ENCODE assay signal across 20 cellular contexts in genomic region chr12:25531502-25532052, GRCh38.
DNase-seq lines count a peak whose midpoint lies in the region; ATAC-seq, FAIRE-seq and TF ChIP-seq lines count a peak whose summit lies in the region.
"Had no signal": no experiment of that assay in that cellular context is flagged by ENCODE, and none has a peak within 500 bp of the region (broad histone marks: within the 10 kb centered on the region; RNA-seq: fewer than 3 reads in every experiment).

No MANE protein-coding gene starts in this region.

- no peak overlapping the region for H3K4me3 ChIP-seq in HEK293 (ENCODE audit: low read depth, low read length)
- H3K4me3 ChIP-seq: A549; BLaER1 treated with 17β-estradiol and CSF1 and Interleukin-3, amounts not matched to agents 10 nM and 100 nM had no signal

- POLR2A ChIA-PET in HEK293 (lab: Yijun Ruan, JAX), result no interaction called here

- no peaks in the 10 kb centered on the region for H3K4me1 ChIP-seq in HEK293 (ENCODE audit: control insufficient read depth, insufficient read depth, low read length)
- H3K4me1 ChIP-seq: A549; BLaER1 treated with 17β-estradiol and CSF1 and Interleukin-3, amounts not matched to agents 10 nM and 100 nM; Caco-2 had no signal

- peak; percentile 11 for FAIRE-seq in A204.1 (lab: Jason Lieb, UNC)
- peak; percentile 41 for FAIRE-seq in endometrium (lab: Jason Lieb, UNC)
- FAIRE-seq: A549, D721Med, G401.6, GM12891, GM19239 had no signal

- no peak overlapping the region for H3K27ac ChIP-seq in HEK293 (ENCODE audit: extremely low read depth, low read depth, low read length)
- no peak overlapping the region for H3K27ac ChIP-seq in caudate nucleus (ENCODE audit: low read depth, low read length)
- H3K27ac ChIP-seq: A549; BLaER1 treated with 17β-estradiol and CSF1 and Interleukin-3, amounts not matched to agents 10 nM and 100 nM; C4-2B had no signal

- no peaks in the 10 kb centered on the region for H3K9me3 ChIP-seq in HEK293 (ENCODE audit: control insufficient read depth, insufficient read depth, low read depth, low read length)
- H3K9me3 ChIP-seq: A549; BLaER1 treated with 17β-estradiol and CSF1 and Interleukin-3, amounts not matched to agents 10 nM and 100 nM had no signal

- H3K36me3 ChIP-seq in HEK293 (ENCODE audit: control insufficient read depth in 2 of 2, insufficient read depth in 1 of 2, low read length in 2 of 2), result no peaks in the 10 kb centered on the region
- H3K36me3 ChIP-seq: BLaER1 treated with 17β-estradiol and CSF1 and Interleukin-3, amounts not matched to agents 10 nM and 100 nM had no signal

- no peak for ATAC-seq in HG02981 (IDR thresholded peaks at IDR 0.05; ENCODE audit: unreplicated experiment)
- ATAC-seq: A549; CD8-positive, alpha-beta T cell had no signal

- CTCF ChIA-PET in HEK293 (lab: Yijun Ruan, JAX), result no interaction called here

- no peak for TF ChIP-seq CTCF in HEK293 (tag by site-specific recombination; IDR thresholded peaks at IDR 0.05)

- no peak for DNase-seq in caudate nucleus (lab: John Stamatoyannopoulos, UW)
- DNase-seq: 8988T; AML-193; Caco-2; Calu3; CD4-positive, alpha-beta T cell; CD8-positive, alpha-beta T cell; DMS79 treated with DMSO at 0.1 percent for 48 hours; GF-D8 had no signal

TF ChIP-seq in HEK293, 187 proteins besides CTCF, POLR2A, EP300 and RAD21:
- TF ChIP-seq ZNF558 (tag by site-specific recombination; IDR thresholded peaks at IDR 0.05) (peak; percentile 94), YY2 (tag by site-specific recombination; IDR thresholded peaks at IDR 0.05) (no peak)
